ENCODE assay signal across 8 cellular contexts in the genomic region with DNA sequence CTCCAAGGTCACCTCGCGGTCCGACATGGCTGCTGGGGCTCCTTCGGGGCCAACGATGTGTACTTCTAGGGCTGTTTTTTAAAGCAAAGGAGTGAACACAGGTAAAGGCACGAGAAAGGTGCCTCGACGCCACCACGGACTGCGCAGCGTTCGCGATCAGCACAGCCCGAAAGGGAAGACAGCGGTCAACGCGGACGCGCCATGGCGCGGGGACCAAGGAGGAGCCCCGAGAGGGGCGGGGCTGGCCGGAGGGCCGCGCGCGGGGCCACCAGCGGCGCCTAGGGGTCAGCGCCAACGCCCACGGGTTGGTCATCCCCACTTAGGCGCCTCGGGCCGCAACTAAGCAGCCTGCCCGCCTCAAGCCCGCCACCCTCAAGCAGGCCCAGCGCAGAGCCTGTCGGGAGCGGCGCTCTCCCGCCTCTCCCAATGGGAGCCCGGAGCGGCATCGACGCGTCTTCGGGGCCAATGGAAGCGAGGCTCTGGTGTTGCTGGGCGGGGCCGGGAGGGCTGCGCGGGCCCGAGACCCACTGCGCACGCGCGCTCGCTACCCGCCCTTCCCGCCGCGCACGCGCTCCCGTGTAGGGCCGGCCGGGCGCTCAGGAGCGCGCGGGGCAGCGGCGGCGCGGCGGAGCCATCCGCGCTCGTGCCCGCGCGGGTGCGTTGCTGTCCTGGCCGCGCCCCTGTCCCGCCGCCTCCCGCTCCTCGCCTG. TPM values are rescaled to one million over a fixed set of nuclear protein-coding genes. Genes with fewer than 3 reads are reported as not detected.
DNase-seq lines count a peak whose midpoint lies in the region; ATAC-seq and TF ChIP-seq lines count a peak whose summit lies in the region.

A gene with protein sequence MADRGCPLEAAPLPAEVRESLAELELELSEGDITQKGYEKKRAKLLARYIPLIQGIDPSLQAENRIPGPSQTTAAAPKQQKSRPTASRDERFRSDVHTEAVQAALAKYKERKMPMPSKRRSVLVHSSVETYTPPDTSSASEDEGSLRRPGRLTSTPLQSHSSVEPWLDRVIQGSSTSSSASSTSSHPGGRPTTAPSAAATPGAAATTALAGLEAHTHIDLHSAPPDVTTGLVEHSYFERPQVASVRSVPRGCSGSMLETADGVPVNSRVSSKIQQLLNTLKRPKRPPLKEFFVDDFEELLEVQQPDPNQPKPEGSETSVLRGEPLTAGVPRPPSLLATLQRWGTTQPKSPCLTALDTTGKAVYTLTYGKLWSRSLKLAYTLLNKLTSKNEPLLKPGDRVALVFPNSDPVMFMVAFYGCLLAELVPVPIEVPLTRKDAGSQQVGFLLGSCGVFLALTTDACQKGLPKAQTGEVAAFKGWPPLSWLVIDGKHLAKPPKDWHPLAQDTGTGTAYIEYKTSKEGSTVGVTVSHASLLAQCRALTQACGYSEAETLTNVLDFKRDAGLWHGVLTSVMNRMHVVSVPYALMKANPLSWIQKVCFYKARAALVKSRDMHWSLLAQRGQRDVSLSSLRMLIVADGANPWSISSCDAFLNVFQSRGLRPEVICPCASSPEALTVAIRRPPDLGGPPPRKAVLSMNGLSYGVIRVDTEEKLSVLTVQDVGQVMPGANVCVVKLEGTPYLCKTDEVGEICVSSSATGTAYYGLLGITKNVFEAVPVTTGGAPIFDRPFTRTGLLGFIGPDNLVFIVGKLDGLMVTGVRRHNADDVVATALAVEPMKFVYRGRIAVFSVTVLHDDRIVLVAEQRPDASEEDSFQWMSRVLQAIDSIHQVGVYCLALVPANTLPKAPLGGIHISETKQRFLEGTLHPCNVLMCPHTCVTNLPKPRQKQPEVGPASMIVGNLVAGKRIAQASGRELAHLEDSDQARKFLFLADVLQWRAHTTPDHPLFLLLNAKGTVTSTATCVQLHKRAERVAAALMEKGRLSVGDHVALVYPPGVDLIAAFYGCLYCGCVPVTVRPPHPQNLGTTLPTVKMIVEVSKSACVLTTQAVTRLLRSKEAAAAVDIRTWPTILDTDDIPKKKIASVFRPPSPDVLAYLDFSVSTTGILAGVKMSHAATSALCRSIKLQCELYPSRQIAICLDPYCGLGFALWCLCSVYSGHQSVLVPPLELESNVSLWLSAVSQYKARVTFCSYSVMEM (N-terminal part only) (plus strand): TSS at position 577 of the 709 bp plus-strand sequence. CDS start 241 bp downstream, outside the sequence.

- ATAC-seq in GM19043 (IDR thresholded peaks at IDR 0.05; ENCODE audit: low read depth, unreplicated experiment) (peak; percentile 92), HG03354 (IDR thresholded peaks at IDR 0.05; ENCODE audit: poor library complexity, severe bottlenecking, unreplicated experiment) (peak; percentile 94)

- H3K9me3 ChIP-seq in spleen: no peaks in the 10 kb centered on the region

- peak; percentile 11 to 88 (median 34) for TF ChIP-seq POLR2A in spleen (IDR thresholded peaks at IDR 0.05)

- TF ChIP-seq CTCF in AG10803 (conservative IDR thresholded peaks at IDR 0.05; ENCODE audit: low read length) (no peak), spleen (IDR thresholded peaks at IDR 0.05 in 8 of 11, conservative IDR thresholded peaks at IDR 0.05 in 3 of 11) (peak in 3 of 11 experiments; percentile 20 to 39 (median 32))

- 0% methylated on average over 29 to 91 of the region's 91 CpGs for WGBS in spleen, 5 donors

- intact Hi-C loops in spleen (cut with DNase I; ENCODE audit: low total_unique reads): loop anchor here (5.0 kb wide), 1 partner anchor 136 kb away; a partner anchor contains a TSS

- H3K27ac ChIP-seq in spleen: peak within 1 kb of the TSS; percentile 88 to 96 (median 94)

- DNase-seq in AG10803 (ENCODE audit: low read depth): peak; percentile 96
- peak; percentile 93 to 99 for DNase-seq in NCI-H446 (lab: John Stamatoyannopoulos, UW)
- DNase-seq in activated CD4-positive, CD25-positive, alpha-beta regulatory T cell treated with anti-CD3 and anti-CD28 coated beads, Interleukin-2, amount 50 U/mL, for 16 hours (ENCODE audit: low read depth, low spot score): peak; percentile 91
- peak; percentile 96 for DNase-seq in central memory CD4-positive, alpha-beta T cell
- DNase-seq in inferior parietal cortex (ENCODE audit: extremely low spot score): peak; percentile 95
- DNase-seq in spleen: peak; percentile 99

- H3K27me3 ChIP-seq in spleen (replicated peaks in 1 of 7): no peaks in the 10 kb centered on the region

- H3K36me3 ChIP-seq in spleen: peaks cover 0 to 20% (median 0%) of the 10 kb centered on the region in 6 donors

- H3K4me1 ChIP-seq in spleen: peaks cover 11 to 78% (median 47%) of the 10 kb centered on the region in 6 donors

- peak within 1 kb of the TSS; percentile 83 for H3K4me3 ChIP-seq in AG10803 (ENCODE audit: low read length)
- H3K4me3 ChIP-seq in spleen: peak within 1 kb of the TSS; percentile 89 to 97 (median 94)

RNA-seq across cellular contexts. Expression of the gene that starts here (rescaled TPM):
- 10 to 100 TPM; 50.1 to 96.7 (median 68.6) TPM for total RNA-seq in spleen
- 10 to 100 TPM; 14.7 to 22.2 (median 22.1) TPM for polyA plus RNA-seq in spleen

Comparison
In these comparisons a context has a peak if more than half of its experiments do, and no peak if none do; other contexts are left out.
1. Peak in every context shown above with its lines: DNase-seq, ATAC-seq, H3K4me3 ChIP-seq and H3K27ac ChIP-seq.